In the genomic region with DNA sequence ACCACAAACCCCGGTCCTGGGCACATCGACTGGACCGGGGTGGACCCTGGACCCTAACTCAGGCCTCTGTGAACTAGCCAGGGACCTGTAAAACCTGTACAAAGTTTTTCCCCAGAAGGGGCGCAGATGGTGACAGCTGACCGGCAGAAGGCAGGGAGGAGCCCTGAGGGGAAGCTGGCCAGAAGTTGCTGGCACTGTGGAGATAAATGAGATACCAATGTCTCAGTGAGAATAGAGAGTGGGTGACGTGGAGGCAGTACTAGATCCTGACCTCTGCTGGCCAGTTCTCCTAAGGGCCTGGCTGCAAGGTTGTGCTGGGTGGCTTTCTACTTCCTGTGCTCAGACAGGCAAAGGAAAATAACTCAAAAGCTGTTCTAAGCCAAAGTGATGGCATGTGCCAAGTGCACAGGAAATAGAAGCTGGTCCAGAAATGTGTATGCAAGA, we compare ENCODE assay signal across 10 cellular contexts. TPM values are rescaled to one million over a fixed set of nuclear protein-coding genes. Genes with fewer than 3 reads are reported as not detected.
DNase-seq lines count a peak whose midpoint lies in the region; ATAC-seq and TF ChIP-seq lines count a peak whose summit lies in the region.
"Had no signal": no experiment of that assay in that cellular context is flagged by ENCODE, and none has a peak within 500 bp of the region (broad histone marks: within the 10 kb centered on the region; RNA-seq: fewer than 3 reads in every experiment).

No MANE protein-coding gene starts in this region.

- no peak overlapping the region for H2AFZ ChIP-seq in GM23248

- no peaks in the 10 kb centered on the region for H3K79me2 ChIP-seq in GM23248 (ENCODE audit: insufficient read depth)

- CTCF ChIA-PET in CD4-positive, alpha-beta T cell (lab: Charles Lee): interaction anchor here (0.5 to 11.7 kb wide), 14 partner anchors 13 to 96 kb away, joined by 3 to 147 read pairs (median 8); no protein-coding TSS in a partner anchor

- peak overlapping the region; percentile 84 for H3K27ac Mint-ChIP-seq in CD4-positive, alpha-beta T cell
- H3K27ac Mint-ChIP-seq in activated naive CD8-positive, alpha-beta T cell treated with anti-CD3 and anti-CD28 coated beads, Interleukin-2, amount 50 U/mL, for 24 hours: no peak overlapping the region

- H3K9me3 Mint-ChIP-seq in CD4-positive, alpha-beta T cell: no peaks in the 10 kb centered on the region
- no peaks in the 10 kb centered on the region for H3K9me3 Mint-ChIP-seq in activated naive CD8-positive, alpha-beta T cell treated with anti-CD3 and anti-CD28 coated beads, Interleukin-2, amount 50 U/mL, for 24 hours
- H3K9me3 Mint-ChIP-seq: IgD-negative memory B cell had no signal

- no peaks in the 10 kb centered on the region for H3K9me3 ChIP-seq in CD4-positive, alpha-beta T cell (ENCODE audit: control insufficient read depth, low read length)
- no peaks in the 10 kb centered on the region for H3K9me3 ChIP-seq in left lung
- no peaks in the 10 kb centered on the region for H3K9me3 ChIP-seq in GM23248 (ENCODE audit: low read depth)
- H3K9me3 ChIP-seq: tibial artery had no signal

- H3K9me2 ChIP-seq in GM23248 (ENCODE audit: insufficient read depth): no peaks in the 10 kb centered on the region

- H3K27me3 Mint-ChIP-seq in CD4-positive, alpha-beta T cell: no peaks in the 10 kb centered on the region
- no peaks in the 10 kb centered on the region for H3K27me3 Mint-ChIP-seq in activated naive CD8-positive, alpha-beta T cell treated with anti-CD3 and anti-CD28 coated beads, Interleukin-2, amount 50 U/mL, for 24 hours
- H3K27me3 Mint-ChIP-seq: IgD-negative memory B cell had no signal

- no peak for TF ChIP-seq CTCF in CD4-positive, alpha-beta T cell (IDR thresholded peaks at IDR 0.05)
- TF ChIP-seq CTCF in left lung (IDR thresholded peaks at IDR 0.05) (peak; percentile 9 to 12), coronary artery (IDR thresholded peaks at IDR 0.05) (no peak)

- in situ Hi-C loops in GM23248 (cut with MboI): loop anchor here (25.0 kb wide), 1 partner anchor 469 kb away; no protein-coding TSS in a partner anchor

- H3K27ac ChIP-seq in CD4-positive, alpha-beta T cell (ENCODE audit: low read depth, low read length): peak overlapping the region; percentile 30
- H3K27ac ChIP-seq in left lung: peak overlapping the region in 1 of 2 donors; percentile 0
- no peak overlapping the region for H3K27ac ChIP-seq in coronary artery
- no peak overlapping the region for H3K27ac ChIP-seq in GM23248
- H3K27ac ChIP-seq: tibial artery had no signal

- H3K36me3 ChIP-seq in left lung (no peaks in the 10 kb centered on the region), GM23248 (ENCODE audit: low read depth) (no peaks in the 10 kb centered on the region)
- H3K36me3 ChIP-seq: tibial artery had no signal

- intact Hi-C loops in CD4-positive, alpha-beta T cell (cut with DNase I, micrococcal nuclease): loop anchor here in 1 of 2 experiments (5.0 to 10.0 kb wide), 2 partner anchors 56 to 141 kb away; no protein-coding TSS in a partner anchor
- intact Hi-C loops in left lung (cut with DNase I): loop anchor here in 1 of 2 donors (10.0 kb wide), 1 partner anchor 151 kb away; no protein-coding TSS in a partner anchor

- H3K36me3 Mint-ChIP-seq in CD4-positive, alpha-beta T cell (ENCODE audit: low read depth): no peaks in the 10 kb centered on the region
- no peaks in the 10 kb centered on the region for H3K36me3 Mint-ChIP-seq in activated naive CD8-positive, alpha-beta T cell treated with anti-CD3 and anti-CD28 coated beads, Interleukin-2, amount 50 U/mL, for 24 hours (ENCODE audit: low read depth)
- H3K36me3 Mint-ChIP-seq: IgD-negative memory B cell had no signal

- H4K20me1 ChIP-seq in GM23248 (ENCODE audit: insufficient read depth): no peaks in the 10 kb centered on the region

- no peaks in the 10 kb centered on the region for H3K27me3 ChIP-seq in CD4-positive, alpha-beta T cell (ENCODE audit: control insufficient read depth, insufficient read depth, low read length)
- H3K27me3 ChIP-seq in left lung (no peaks in the 10 kb centered on the region), GM23248 (replicated peaks; ENCODE audit: insufficient read depth) (peaks cover 8% of the 10 kb centered on the region)
- H3K27me3 ChIP-seq: tibial artery had no signal

- ATAC-seq in CD4-positive, alpha-beta T cell (ENCODE audit: poor library complexity): peak; percentile 57
- ATAC-seq in GM19438 (IDR thresholded peaks at IDR 0.05; ENCODE audit: low read depth, unreplicated experiment) (peak; percentile 47), left lung (peak; percentile 64)
- peak; percentile 42 for ATAC-seq in activated naive CD8-positive, alpha-beta T cell treated with anti-CD3 and anti-CD28 coated beads, Interleukin-2, amount 50 U/mL, for 24 hours

- no peak overlapping the region for H3K4me2 ChIP-seq in GM23248 (ENCODE audit: unreplicated experiment)

- H3K4me3 ChIP-seq in left lung (no peak overlapping the region), coronary artery (no peak overlapping the region), GM23248 (no peak overlapping the region)
- H3K4me3 ChIP-seq: tibial artery had no signal

- H3K4me3 Mint-ChIP-seq in CD4-positive, alpha-beta T cell: peak overlapping the region; percentile 23
- no peak overlapping the region for H3K4me3 Mint-ChIP-seq in activated naive CD8-positive, alpha-beta T cell treated with anti-CD3 and anti-CD28 coated beads, Interleukin-2, amount 50 U/mL, for 24 hours

- H3K4me1 Mint-ChIP-seq in CD4-positive, alpha-beta T cell (ENCODE audit: low read depth): peaks cover 51% of the 10 kb centered on the region
- H3K4me1 Mint-ChIP-seq in activated naive CD8-positive, alpha-beta T cell treated with anti-CD3 and anti-CD28 coated beads, Interleukin-2, amount 50 U/mL, for 24 hours: peaks cover 38% of the 10 kb centered on the region

- POLR2A ChIA-PET in CD4-positive, alpha-beta T cell (lab: Charles Lee): interaction anchor here (0.7 to 4.0 kb wide), 17 partner anchors 10 to 71 kb away, joined by 3 to 36 read pairs (median 6); partner anchors contain the start of gene PRXL2A

- H3K4me1 ChIP-seq in left lung: peaks cover 4 to 20% of the 10 kb centered on the region in 2 donors
- no peaks in the 10 kb centered on the region for H3K4me1 ChIP-seq in GM23248 (ENCODE audit: insufficient read depth)
- H3K4me1 ChIP-seq: tibial artery had no signal

- H3K9ac ChIP-seq in GM23248: no peak overlapping the region

- DNase-seq in CD4-positive, alpha-beta T cell: no peak
- DNase-seq in MV-4-11 (lab: John Stamatoyannopoulos, UW) (peak; percentile 58), left lung (no peak), coronary artery (ENCODE audit: low spot score) (no peak), GM23248 (no peak), SHP77 (lab: John Stamatoyannopoulos, UW) (no peak)
- DNase-seq in activated naive CD8-positive, alpha-beta T cell treated with anti-CD3 and anti-CD28 coated beads, Interleukin-2, amount 50 U/mL, for 24 hours: no peak

- H3F3A ChIP-seq in GM23248 (ENCODE audit: insufficient read depth): no peaks in the 10 kb centered on the region

- 51 to 60% methylated on average over 6 of the region's 6 CpGs for WGBS in GM23248 (ENCODE audit: low coverage in 1 of 2, low lambda C conversion rate in 2 of 2, missing lambda C conversion rate in 2 of 2), 2 experiments

RNA-seq across cellular contexts. Expression of gene TSPAN14, which starts 10.6 kb away (rescaled TPM):
- total RNA-seq in CD4-positive, alpha-beta T cell: 100 to 1,000 TPM; 167 to 168 TPM
- total RNA-seq in left lung: 100 to 1,000 TPM; 116 to 158 TPM
- total RNA-seq in GM23248 (2014; rRNA removed; shearing (Covaris generic)): 14.1 and 16.1 TPM in 2 replicates
- polyA plus RNA-seq in GM23248 (2016; fragmentation: Nextera tagmentation; extraction: Ambion mirVana): 22.9 and 23.7 TPM in 2 replicates

RNA-seq across cellular contexts. Expression of gene PRXL2A, which starts 35.2 kb away (rescaled TPM):
- total RNA-seq in CD4-positive, alpha-beta T cell: 1 to 10 TPM; 3.9 to 4.6 TPM
- 10 to 100 TPM; 46.2 to 50.1 TPM for total RNA-seq in left lung
- total RNA-seq in GM23248 (2014; rRNA removed; shearing (Covaris generic)): not detected in 2 replicates
- 0.15 TPM in 1 of 2 replicates, not detected in the other for polyA plus RNA-seq in GM23248 (2016; fragmentation: Nextera tagmentation; extraction: Ambion mirVana)

Comparison
In these comparisons a context has a peak if more than half of its experiments do, and no peak if none do; other contexts are left out.
1. CTCF ChIP-seq: peak in left lung (2 of 2); none in CD4-positive, alpha-beta T cell (single experiment) and coronary artery (single experiment).
2. RNA of gene PRXL2A, which starts 35.2 kb away (total RNA-seq): 46.2 to 50.1 TPM in left lung; 3.9 to 4.6 TPM in CD4-positive, alpha-beta T cell and not detected in GM23248; every median in the first group is over 4 times any median in the second.
3. Peak in every context shown above with its lines, with median percentiles within 50 percentile points of each other: ATAC-seq.